In genomic region chr12:83250866-83251265, GRCh38 we compare ENCODE assay signal across 7 cellular contexts.
"Had no signal": no experiment of that assay in that cellular context is flagged by ENCODE, and none has a peak within 500 bp of the region (broad histone marks: within the 10 kb centered on the region; RNA-seq: fewer than 3 reads in every experiment).

No MANE protein-coding gene starts in this region.

- H3K27ac ChIP-seq: GM23248, HL-60 had no signal

- H3K9ac ChIP-seq: GM23248 had no signal

- H2AFZ ChIP-seq: GM23248 had no signal

- DNase-seq: GM23248, GOT3, H9, HCEC 1CT, KG1 had no signal

- FAIRE-seq: H54 had no signal

- H3K4me3 ChIP-seq: GM23248 had no signal
